2 cellular contexts compared by ENCODE assay signal in the genomic region with DNA sequence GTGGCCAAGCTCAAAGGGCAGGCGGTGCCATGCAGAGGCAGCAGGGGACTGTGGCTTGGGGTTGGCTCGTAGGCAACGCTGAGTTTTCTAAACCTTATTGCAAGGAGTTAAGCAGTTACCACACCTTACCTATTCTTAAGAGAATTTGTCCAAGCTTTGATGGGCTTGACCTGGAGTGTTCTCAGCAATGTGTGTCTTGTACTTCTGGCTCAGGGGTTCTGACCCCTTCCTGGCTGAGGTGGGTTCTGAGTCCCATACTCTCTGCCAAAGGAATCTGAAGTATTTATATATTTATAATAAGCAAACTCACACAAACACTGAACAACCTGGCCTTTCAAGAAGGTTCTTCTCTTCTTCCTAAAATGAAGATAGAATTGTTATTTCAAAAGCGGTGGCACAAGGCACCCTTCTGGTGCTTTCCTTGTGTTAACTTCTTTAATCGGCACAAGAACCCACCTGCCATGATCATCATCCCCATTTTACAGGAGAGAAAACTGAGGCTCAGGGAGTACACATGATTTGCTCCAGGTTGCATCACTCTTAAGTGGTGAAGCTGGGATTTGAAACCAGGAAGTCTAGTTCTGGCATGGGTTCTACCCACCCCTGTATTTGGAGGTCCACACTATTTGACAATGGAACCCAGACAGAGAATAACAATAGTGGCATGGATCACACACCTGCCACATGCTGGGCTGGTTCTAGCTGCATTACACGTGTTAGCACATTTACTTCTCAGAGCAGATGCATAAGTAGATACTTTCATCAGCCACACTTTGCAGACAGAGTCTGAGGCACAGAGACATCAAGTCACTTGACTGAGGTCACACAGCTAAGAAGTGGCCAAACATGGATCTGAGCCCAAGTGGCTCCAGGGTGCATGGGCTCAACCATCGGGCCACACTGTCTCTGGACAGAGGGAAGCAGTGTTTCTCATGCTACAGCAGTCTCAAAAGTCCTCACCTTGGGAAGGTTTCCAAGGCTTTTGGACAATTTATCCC.
TF ChIP-seq lines count a peak whose summit lies in the region.

No MANE protein-coding gene starts in this region.

TF ChIP-seq in WTC11, 78 proteins besides CTCF, POLR2A, EP300 and RAD21:
- TF ChIP-seq, protein P1, sequence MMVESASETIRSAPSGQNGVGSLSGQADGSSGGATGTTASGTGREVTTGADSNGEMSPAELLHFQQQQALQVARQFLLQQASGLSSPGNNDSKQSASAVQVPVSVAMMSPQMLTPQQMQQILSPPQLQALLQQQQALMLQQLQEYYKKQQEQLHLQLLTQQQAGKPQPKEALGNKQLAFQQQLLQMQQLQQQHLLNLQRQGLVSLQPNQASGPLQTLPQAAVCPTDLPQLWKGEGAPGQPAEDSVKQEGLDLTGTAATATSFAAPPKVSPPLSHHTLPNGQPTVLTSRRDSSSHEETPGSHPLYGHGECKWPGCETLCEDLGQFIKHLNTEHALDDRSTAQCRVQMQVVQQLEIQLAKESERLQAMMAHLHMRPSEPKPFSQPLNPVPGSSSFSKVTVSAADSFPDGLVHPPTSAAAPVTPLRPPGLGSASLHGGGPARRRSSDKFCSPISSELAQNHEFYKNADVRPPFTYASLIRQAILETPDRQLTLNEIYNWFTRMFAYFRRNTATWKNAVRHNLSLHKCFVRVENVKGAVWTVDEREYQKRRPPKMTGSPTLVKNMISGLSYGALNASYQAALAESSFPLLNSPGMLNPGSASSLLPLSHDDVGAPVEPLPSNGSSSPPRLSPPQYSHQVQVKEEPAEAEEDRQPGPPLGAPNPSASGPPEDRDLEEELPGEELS (CRISPR knock-in tag; IDR thresholded peaks at IDR 0.05), result no peak
- TF ChIP-seq NR2C2 (CRISPR knock-in tag; IDR thresholded peaks at IDR 0.05), result no peak
- no peak for TF ChIP-seq ZSCAN18 (CRISPR knock-in tag; IDR thresholded peaks at IDR 0.05)

TF ChIP-seq in H1, 55 proteins besides CTCF, POLR2A, EP300 and RAD21 (continued from another document):
- TF ChIP-seq, protein P2, sequence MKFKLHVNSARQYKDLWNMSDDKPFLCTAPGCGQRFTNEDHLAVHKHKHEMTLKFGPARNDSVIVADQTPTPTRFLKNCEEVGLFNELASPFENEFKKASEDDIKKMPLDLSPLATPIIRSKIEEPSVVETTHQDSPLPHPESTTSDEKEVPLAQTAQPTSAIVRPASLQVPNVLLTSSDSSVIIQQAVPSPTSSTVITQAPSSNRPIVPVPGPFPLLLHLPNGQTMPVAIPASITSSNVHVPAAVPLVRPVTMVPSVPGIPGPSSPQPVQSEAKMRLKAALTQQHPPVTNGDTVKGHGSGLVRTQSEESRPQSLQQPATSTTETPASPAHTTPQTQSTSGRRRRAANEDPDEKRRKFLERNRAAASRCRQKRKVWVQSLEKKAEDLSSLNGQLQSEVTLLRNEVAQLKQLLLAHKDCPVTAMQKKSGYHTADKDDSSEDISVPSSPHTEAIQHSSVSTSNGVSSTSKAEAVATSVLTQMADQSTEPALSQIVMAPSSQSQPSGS (IDR thresholded peaks at IDR 0.05; ENCODE audit: low read length), result no peak
- TF ChIP-seq CHD2 (IDR thresholded peaks at IDR 0.05; ENCODE audit: low read length) (no peak), ZNF274 (IDR thresholded peaks at IDR 0.05; ENCODE audit: borderline replicate concordance, extremely low read depth, low read length) (no peak), NRF1 (IDR thresholded peaks at IDR 0.05; ENCODE audit: low read depth, low read length) (no peak), SAP30 (IDR thresholded peaks at IDR 0.05; ENCODE audit: insufficient read depth, insufficient replicate concordance, low read length) (no peak)
